ENCODE assay signal across 19 cellular contexts in the genomic region with DNA sequence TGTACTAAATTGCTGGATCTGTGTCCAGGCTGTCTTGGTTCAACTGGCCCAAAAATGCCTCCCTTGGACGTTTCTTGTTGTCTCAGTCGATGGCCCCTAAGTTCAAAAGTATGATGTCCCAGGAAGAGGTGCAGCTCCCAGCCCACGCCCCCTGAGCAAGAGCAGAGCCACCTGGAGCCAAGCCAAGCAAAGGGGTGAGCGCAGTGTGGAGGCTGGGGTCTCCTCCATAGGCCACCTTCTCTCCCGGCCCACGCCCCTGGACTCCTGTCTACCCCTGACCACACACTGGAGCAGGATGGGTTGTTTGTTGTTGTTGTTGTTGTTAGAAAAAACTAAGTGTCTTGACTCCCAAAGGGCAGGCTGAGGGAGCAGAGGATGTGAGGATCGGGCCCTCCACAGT. TPM values are rescaled to one million over a fixed set of nuclear protein-coding genes. Genes with fewer than 3 reads are reported as not detected.
"Had no signal": no experiment of that assay in that cellular context is flagged by ENCODE, and none has a peak within 500 bp of the region (broad histone marks: within the 10 kb centered on the region; RNA-seq: fewer than 3 reads in every experiment).

No MANE protein-coding gene starts in this region.

- H3K9me3 ChIP-seq: left lung, pancreas, SJCRH30, suprapubic skin, upper lobe of right lung had no signal

- H3K27me3 ChIP-seq: brain microvascular endothelial cell, left lung, pancreas, SJCRH30, suprapubic skin, upper lobe of right lung had no signal

- H3K27ac ChIP-seq: brain microvascular endothelial cell, epithelial cell of prostate, left lung, SJCRH30, suprapubic skin had no signal

- H3K4me1 ChIP-seq: SJCRH30 had no signal

- H3K27me3 Mint-ChIP-seq: activated naive CD8-positive, alpha-beta T cell had no signal

- ATAC-seq: activated T-cell treated with anti-CD3 and anti-CD28 coated beads, Interleukin-2, amount 50 U/mL, for 72 hours; left lung; upper lobe of right lung had no signal

- DNase-seq: activated CD4-positive, alpha-beta T cell treated with anti-CD3 and anti-CD28 coated beads for 4 hours; activated CD8-positive, alpha-beta memory T cell treated with anti-CD3 and anti-CD28 coated beads, Interleukin-2, amount 50 U/mL, for 48 hours; activated gamma-delta T cell treated with Interleukin-2 at 50 U/mL for 16 hours; activated T-cell treated with anti-CD3 and anti-CD28 coated beads, Interleukin-2, amount 50 U/mL, for 72 hours; brain microvascular endothelial cell; effector memory CD4-positive, alpha-beta T cell; foreskin melanocyte; left lung; SJCRH30; stimulated activated CD4-positive, alpha-beta T cell treated with anti-CD3 and anti-CD28 coated beads, Interleukin-15, amount 100 ng/mL, for 24 hours; stimulated activated CD4-positive, alpha-beta T cell treated with anti-CD3 and anti-CD28 coated beads, Interleukin-4, amount 100 ng/mL, for 1 hour; stimulated activated naive CD4-positive, alpha-beta T cell treated with Interleukin-2 at 50 U/mL for 16 hours; T-helper 2 cell; upper lobe of right lung had no signal

- H3K9me3 Mint-ChIP-seq: activated T-cell treated with anti-CD3 and anti-CD28 coated beads, Interleukin-2, amount 50 U/mL, for 72 hours; nephron had no signal

- H3K4me3 Mint-ChIP-seq: activated naive CD8-positive, alpha-beta T cell; activated T-cell treated with anti-CD3 and anti-CD28 coated beads, Interleukin-2, amount 50 U/mL, for 72 hours; nephron had no signal

- H3K4me3 ChIP-seq: left lung, pancreas, SJCRH30, suprapubic skin, upper lobe of right lung had no signal

- H3K36me3 Mint-ChIP-seq: activated naive CD8-positive, alpha-beta T cell had no signal

- H3K27ac Mint-ChIP-seq: activated naive CD8-positive, alpha-beta T cell; activated T-cell treated with anti-CD3 and anti-CD28 coated beads, Interleukin-2, amount 50 U/mL, for 72 hours; nephron had no signal

- H3K36me3 ChIP-seq: pancreas had no signal

RNA-seq across cellular contexts. Expression of a gene that starts 26.0 kb away (rescaled TPM):
- total RNA-seq: SJCRH30 had no signal
